ENCODE assay signal across 22 cellular contexts in genomic region chr13:54357284-54357933, GRCh38.
"Had no signal": no experiment of that assay in that cellular context is flagged by ENCODE, and none has a peak within 500 bp of the region (broad histone marks: within the 10 kb centered on the region; RNA-seq: fewer than 3 reads in every experiment).

No MANE protein-coding gene starts in this region.

- H3K4me3 Mint-ChIP-seq: activated CD8-positive, alpha-beta memory T cell treated with anti-CD3 and anti-CD28 coated beads, Interleukin-2, amount 10 ng/mL, durations not matched to agents 7 days and 5 days; activated naive CD8-positive, alpha-beta T cell treated with anti-CD3 and anti-CD28 coated beads for 36 hours; activated T-cell treated with anti-CD3 and anti-CD28 coated beads, Interleukin-2, amount 50 U/mL, for 4 hours; naive thymus-derived CD8-positive, alpha-beta T cell; stimulated activated naive B cell treated with anti-CD40 and anti-IgM and Interleukin-4, amounts not matched to agents 10 μg/mL and 1 μg/mL and 100 μg/mL, for 72 hours; T-helper 1 cell treated with Interleukin-12 subunit alpha and Interleukin-12 subunit beta and Interleukin-4 antibody, amounts not matched to agents 30 μg/mL and 1 μg/mL, for 36 hours had no signal

- H3K4me1 Mint-ChIP-seq: activated CD8-positive, alpha-beta memory T cell treated with anti-CD3 and anti-CD28 coated beads, Interleukin-2, amount 10 ng/mL, durations not matched to agents 7 days and 5 days; activated naive CD8-positive, alpha-beta T cell treated with anti-CD3 and anti-CD28 coated beads for 36 hours; naive thymus-derived CD8-positive, alpha-beta T cell; stimulated activated naive B cell treated with anti-CD40 and anti-IgM and Interleukin-4, amounts not matched to agents 10 μg/mL and 1 μg/mL and 100 μg/mL, for 72 hours had no signal

- H3K27me3 ChIP-seq: cardiac muscle cell, colonic mucosa, heart right ventricle, tibial nerve, vagina had no signal

- DNase-seq: activated CD4-positive, alpha-beta T cell treated with anti-CD3 and anti-CD28 coated beads, Interleukin-2, amount 50 U/mL, for 1 hour; activated CD8-positive, alpha-beta memory T cell treated with anti-CD3 and anti-CD28 coated beads, Interleukin-2, amount 10 ng/mL, durations not matched to agents 7 days and 5 days; activated effector memory CD4-positive, alpha-beta T cell treated with anti-CD3 and anti-CD28 coated beads, Interleukin-2, amount 50 U/mL, for 16 hours; activated naive CD8-positive, alpha-beta T cell treated with anti-CD3 and anti-CD28 coated beads for 36 hours; activated T-cell treated with anti-CD3 and anti-CD28 coated beads, Interleukin-2, amount 50 U/mL, for 4 hours; anterior cingulate cortex; colonic mucosa; foreskin melanocyte; heart right ventricle; mucosa of descending colon; naive thymus-derived CD8-positive, alpha-beta T cell; occipital lobe; psoas muscle; stimulated activated CD4-positive, alpha-beta T cell treated with anti-CD3 and anti-CD28 coated beads, Interleukin-2, amount 100 ng/mL, for 24 hours; stimulated activated naive B cell treated with anti-CD40 and anti-IgM and Interleukin-4, amounts not matched to agents 10 μg/mL and 1 μg/mL and 100 μg/mL, for 72 hours had no signal

- H3K27ac ChIP-seq: colonic mucosa, heart right ventricle, psoas muscle, tibial nerve, vagina had no signal

- H3K27me3 Mint-ChIP-seq: activated CD8-positive, alpha-beta memory T cell treated with anti-CD3 and anti-CD28 coated beads, Interleukin-2, amount 10 ng/mL, durations not matched to agents 7 days and 5 days; activated naive CD8-positive, alpha-beta T cell treated with anti-CD3 and anti-CD28 coated beads for 36 hours; naive thymus-derived CD8-positive, alpha-beta T cell; stimulated activated naive B cell treated with anti-CD40 and anti-IgM and Interleukin-4, amounts not matched to agents 10 μg/mL and 1 μg/mL and 100 μg/mL, for 72 hours had no signal

- H3K4me3 ChIP-seq: cardiac muscle cell, colonic mucosa, heart right ventricle, mucosa of descending colon, psoas muscle, tibial nerve, vagina had no signal

- FAIRE-seq: endothelial cell of umbilical vein, TTC549 had no signal

- H3K36me3 Mint-ChIP-seq: activated CD8-positive, alpha-beta memory T cell treated with anti-CD3 and anti-CD28 coated beads, Interleukin-2, amount 10 ng/mL, durations not matched to agents 7 days and 5 days; activated naive CD8-positive, alpha-beta T cell treated with anti-CD3 and anti-CD28 coated beads for 36 hours; naive thymus-derived CD8-positive, alpha-beta T cell; stimulated activated naive B cell treated with anti-CD40 and anti-IgM and Interleukin-4, amounts not matched to agents 10 μg/mL and 1 μg/mL and 100 μg/mL, for 72 hours had no signal

- H3K27ac Mint-ChIP-seq: activated CD8-positive, alpha-beta memory T cell treated with anti-CD3 and anti-CD28 coated beads, Interleukin-2, amount 10 ng/mL, durations not matched to agents 7 days and 5 days; activated naive CD8-positive, alpha-beta T cell treated with anti-CD3 and anti-CD28 coated beads for 36 hours; naive thymus-derived CD8-positive, alpha-beta T cell; stimulated activated naive B cell treated with anti-CD40 and anti-IgM and Interleukin-4, amounts not matched to agents 10 μg/mL and 1 μg/mL and 100 μg/mL, for 72 hours; T-helper 1 cell treated with Interleukin-12 subunit alpha and Interleukin-12 subunit beta and Interleukin-4 antibody, amounts not matched to agents 30 μg/mL and 1 μg/mL, for 36 hours had no signal

- H3K36me3 ChIP-seq: cardiac muscle cell, colonic mucosa, heart right ventricle, tibial nerve, vagina had no signal

- ATAC-seq: activated CD8-positive, alpha-beta memory T cell treated with anti-CD3 and anti-CD28 coated beads, Interleukin-2, amount 10 ng/mL, durations not matched to agents 7 days and 5 days; activated T-cell treated with anti-CD3 and anti-CD28 coated beads, Interleukin-2, amount 50 U/mL, for 4 hours; heart right ventricle; mucosa of descending colon; naive thymus-derived CD8-positive, alpha-beta T cell; psoas muscle; sciatic nerve; stimulated activated naive B cell treated with anti-CD40 and anti-IgM and Interleukin-4, amounts not matched to agents 10 μg/mL and 1 μg/mL and 100 μg/mL, for 72 hours had no signal

- H3K9me3 ChIP-seq: colonic mucosa, heart right ventricle, psoas muscle, tibial nerve, vagina had no signal

- H3K4me1 ChIP-seq: colonic mucosa, heart right ventricle, psoas muscle, tibial nerve, vagina had no signal
